16 cellular contexts compared by ENCODE assay signal in genomic region chr19:47787307-47787706, GRCh38. TPM values are rescaled to one million over a fixed set of nuclear protein-coding genes. Genes with fewer than 3 reads are reported as not detected.
"Had no signal": no experiment of that assay in that cellular context is flagged by ENCODE, and none has a peak within 500 bp of the region (broad histone marks: within the 10 kb centered on the region; RNA-seq: fewer than 3 reads in every experiment).

No MANE protein-coding gene starts in this region.

RNA-seq across cellular contexts. Expression of gene TPRX1, which starts 17.0 kb away (rescaled TPM):
- total RNA-seq: activated CD4-positive, alpha-beta memory T cell treated with anti-CD3 and anti-CD28 coated beads, Interleukin-2, amount 10 ng/mL, durations not matched to agents 7 days and 5 days; activated CD4-positive, alpha-beta T cell treated with anti-CD3 and anti-CD28 coated beads for 36 hours; activated CD4-positive, alpha-beta T cell treated with anti-CD3 and anti-CD28 coated beads, Interleukin-2, amount 10 ng/mL, durations not matched to agents 7 days and 5 days; activated CD8-positive, alpha-beta memory T cell treated with anti-CD3 and anti-CD28 coated beads, Interleukin-2, amount 10 ng/mL, durations not matched to agents 7 days and 5 days; activated CD8-positive, alpha-beta T cell treated with anti-CD3 and anti-CD28 coated beads, Interleukin-2, amount 10 ng/mL, durations not matched to agents 7 days and 5 days; activated naive CD8-positive, alpha-beta T cell treated with anti-CD3 and anti-CD28 coated beads, Interleukin-2, amount 10 ng/mL, durations not matched to agents 7 days and 5 days; activated T-helper 2 cell treated with anti-CD3 and anti-CD28 coated beads, Interferon-gamma antibody, Interleukin-2, Interleukin-4, amounts not matched to agents 10 μg/mL and 5 μg/mL and 100 μg/mL, durations not matched to agents 14 hours and 24 hours and 36 hours; ascending aorta; bronchial epithelial cell; cardiac septum; T-cell; T-helper 1 cell treated with Interleukin-12 subunit alpha and Interleukin-12 subunit beta and Interleukin-4 antibody, amounts not matched to agents 30 ng/mL and 1 ng/mL, for 36 hours; T-helper 17 cell; T-helper 2 cell treated with Interferon-gamma antibody and Interleukin-4, amounts not matched to agents 100 ng/mL and 5 ng/mL, for 36 hours; WTC11 had no signal
- polyA plus RNA-seq: adipose tissue had no signal

RNA-seq across cellular contexts. Expression of gene CRX, which starts 34.4 kb away (rescaled TPM):
- total RNA-seq: activated CD4-positive, alpha-beta memory T cell treated with anti-CD3 and anti-CD28 coated beads, Interleukin-2, amount 10 ng/mL, durations not matched to agents 7 days and 5 days; activated CD4-positive, alpha-beta T cell treated with anti-CD3 and anti-CD28 coated beads for 36 hours; activated CD4-positive, alpha-beta T cell treated with anti-CD3 and anti-CD28 coated beads, Interleukin-2, amount 10 ng/mL, durations not matched to agents 7 days and 5 days; activated CD8-positive, alpha-beta memory T cell treated with anti-CD3 and anti-CD28 coated beads, Interleukin-2, amount 10 ng/mL, durations not matched to agents 7 days and 5 days; activated CD8-positive, alpha-beta T cell treated with anti-CD3 and anti-CD28 coated beads, Interleukin-2, amount 10 ng/mL, durations not matched to agents 7 days and 5 days; activated T-helper 2 cell treated with anti-CD3 and anti-CD28 coated beads, Interferon-gamma antibody, Interleukin-2, Interleukin-4, amounts not matched to agents 10 μg/mL and 5 μg/mL and 100 μg/mL, durations not matched to agents 14 hours and 24 hours and 36 hours; ascending aorta; bronchial epithelial cell; cardiac septum; T-cell; T-helper 1 cell treated with Interleukin-12 subunit alpha and Interleukin-12 subunit beta and Interleukin-4 antibody, amounts not matched to agents 30 ng/mL and 1 ng/mL, for 36 hours; T-helper 17 cell; T-helper 2 cell treated with Interferon-gamma antibody and Interleukin-4, amounts not matched to agents 100 ng/mL and 5 ng/mL, for 36 hours had no signal
